Comparison of ENCODE assay signal across 8 cellular contexts in genomic region chr2:226791056-226791486, GRCh38. TPM values are rescaled to one million over a fixed set of nuclear protein-coding genes. Genes with fewer than 3 reads are reported as not detected.
DNase-seq lines count a peak whose midpoint lies in the region; ATAC-seq, FAIRE-seq and TF ChIP-seq lines count a peak whose summit lies in the region.

No MANE protein-coding gene starts in this region.

- H2BK5ac ChIP-seq in trophoblast cell (ENCODE audit: low read depth, low read length, poor library complexity) = peak overlapping the region; percentile 63

- H4K91ac ChIP-seq in trophoblast cell (ENCODE audit: low read depth, low read length) = peak overlapping the region; percentile 10

- H3K36me3 Mint-ChIP-seq in activated naive CD4-positive, alpha-beta T cell treated with anti-CD3 and anti-CD28 coated beads, Interleukin-2, amount 50 U/mL, for 24 hours = no peaks in the 10 kb centered on the region

- H2AK5ac ChIP-seq in trophoblast cell (ENCODE audit: low read length) = no peak overlapping the region

- TF ChIP-seq CTCF in GM12865 (IDR thresholded peaks at IDR 0.05; ENCODE audit: insufficient read depth, low read depth, low read length, missing control alignments) (no peak), heart right ventricle (IDR thresholded peaks at IDR 0.05) (no peak)

- FAIRE-seq in urothelium cell line (lab: Jason Lieb, UNC) = no peak

- no peaks in the 10 kb centered on the region for H3K9me3 Mint-ChIP-seq in activated naive CD4-positive, alpha-beta T cell treated with anti-CD3 and anti-CD28 coated beads, Interleukin-2, amount 50 U/mL, for 24 hours

- H3K79me2 ChIP-seq in trophoblast cell (ENCODE audit: control insufficient read depth, insufficient read depth, low read length, poor library complexity) = peaks cover 12% of the 10 kb centered on the region

- H4K8ac ChIP-seq in trophoblast cell (ENCODE audit: low read depth, low read length) = peak overlapping the region; percentile 68

- H3K4ac ChIP-seq in trophoblast cell (ENCODE audit: low read depth, low read length) = peak overlapping the region; percentile 46

- H3K27ac ChIP-seq in heart right ventricle = peak overlapping the region; percentile 90 to 97 (median 94)
- peak overlapping the region; percentile 80 for H3K27ac ChIP-seq in trophoblast cell (ENCODE audit: low read depth, low read length)

- peak overlapping the region; percentile 73 for H4K12ac ChIP-seq in trophoblast cell (ENCODE audit: low read depth, low read length)

- intact Hi-C loops in heart right ventricle (cut with DNase I) = loop anchor here in 9 of 10 donors (5.0 to 10.0 kb wide), 20 partner anchors 34 to 756 kb away; no protein-coding TSS in a partner anchor

- DNase-seq in AG08396 (ENCODE audit: low spot score) = peak; percentile 55
- peak; percentile 82 for DNase-seq in GM12865 (ENCODE audit: low read depth)
- peak; percentile 73 to 79 for DNase-seq in NCI-H2081 (lab: John Stamatoyannopoulos, UW)
- peak; percentile 42 to 65 for DNase-seq in heart right ventricle
- DNase-seq in trophoblast cell = peak; percentile 50 to 57
- DNase-seq in urothelium cell line (ENCODE audit: low spot score) = no peak

- H3K23ac ChIP-seq in trophoblast cell (ENCODE audit: low read length) = no peak overlapping the region

- peak overlapping the region; percentile 44 for H2BK120ac ChIP-seq in trophoblast cell (ENCODE audit: insufficient read depth, low read length, poor library complexity)

- 2 to 3% methylated on average over 24 of the region's 24 CpGs for WGBS in heart right ventricle, 2 donors
- no CpG with 5 or more reads among the region's 24 CpGs for WGBS in trophoblast cell (ENCODE audit: extremely low coverage, insufficient coverage, insufficient read length)

- H3K9me3 ChIP-seq in heart right ventricle (no peaks in the 10 kb centered on the region), trophoblast cell (ENCODE audit: insufficient read depth, low read depth, low read length) (peaks cover 2% of the 10 kb centered on the region)

- peak overlapping the region; percentile 91 for H3K18ac ChIP-seq in trophoblast cell (ENCODE audit: low read length)

- H3K27ac Mint-ChIP-seq in activated naive CD4-positive, alpha-beta T cell treated with anti-CD3 and anti-CD28 coated beads, Interleukin-2, amount 50 U/mL, for 24 hours = peak overlapping the region; percentile 98

- H2AFZ ChIP-seq in trophoblast cell (ENCODE audit: insufficient read depth, low read length, poor library complexity) = peak overlapping the region; percentile 62

- no peaks in the 10 kb centered on the region for H3K27me3 ChIP-seq in heart right ventricle
- H3K27me3 ChIP-seq in trophoblast cell (ENCODE audit: insufficient read depth, low read length) = no peaks in the 10 kb centered on the region

- H3K4me2 ChIP-seq in trophoblast cell (ENCODE audit: low read length) = peak overlapping the region; percentile 93

- peaks cover 11% of the 10 kb centered on the region for H3K79me1 ChIP-seq in trophoblast cell (ENCODE audit: low read length)

- no peaks in the 10 kb centered on the region for H3K27me3 Mint-ChIP-seq in activated naive CD4-positive, alpha-beta T cell treated with anti-CD3 and anti-CD28 coated beads, Interleukin-2, amount 50 U/mL, for 24 hours

- H3K4me1 Mint-ChIP-seq in activated naive CD4-positive, alpha-beta T cell treated with anti-CD3 and anti-CD28 coated beads, Interleukin-2, amount 50 U/mL, for 24 hours = peaks cover 81% of the 10 kb centered on the region

- H3K4me3 Mint-ChIP-seq in activated naive CD4-positive, alpha-beta T cell treated with anti-CD3 and anti-CD28 coated beads, Interleukin-2, amount 50 U/mL, for 24 hours = peak overlapping the region; percentile 94

- H3K14ac ChIP-seq in trophoblast cell (ENCODE audit: low read length) = peak overlapping the region; percentile 20

- ATAC-seq in HG02678 (IDR thresholded peaks at IDR 0.05; ENCODE audit: unreplicated experiment) (peak; percentile 52), heart right ventricle (peak; percentile 9 to 54 (median 40))

- peaks cover 8 to 93% (median 82%) of the 10 kb centered on the region in 9 donors for H3K4me1 ChIP-seq in heart right ventricle
- H3K4me1 ChIP-seq in trophoblast cell (ENCODE audit: control insufficient read depth in 1 of 2, insufficient read depth in 2 of 2, low read length in 2 of 2) = peaks cover 17 to 19% of the 10 kb centered on the region in 2 experiments

- H3K4me3 ChIP-seq in GM12865 (ENCODE audit: low read depth, low read length) = peak overlapping the region; percentile 59
- H3K4me3 ChIP-seq in heart right ventricle = peak overlapping the region; percentile 44 to 95 (median 78)
- H3K4me3 ChIP-seq in trophoblast cell (ENCODE audit: low read depth, low read length) = peak overlapping the region; percentile 85

- peak overlapping the region; percentile 89 for H3K9ac ChIP-seq in trophoblast cell (ENCODE audit: low read length)

- no peak overlapping the region for H2BK12ac ChIP-seq in trophoblast cell (ENCODE audit: low read length)

- peaks cover 0 to 3% (median 0%) of the 10 kb centered on the region in 9 donors for H3K36me3 ChIP-seq in heart right ventricle
- peaks cover 10 to 11% of the 10 kb centered on the region in 2 experiments for H3K36me3 ChIP-seq in trophoblast cell (ENCODE audit: control insufficient read depth in 1 of 2, insufficient read depth in 2 of 2, low read length in 2 of 2)

RNA-seq across cellular contexts. Expression of gene IRS1, which starts 8.5 kb away (rescaled TPM):
- total RNA-seq in heart right ventricle = 10 to 100 TPM; 12.7 to 20.2 (median 15.1) TPM
- 1 to 10 TPM; 2.2 to 5.6 TPM for polyA plus RNA-seq in heart right ventricle
- polyA plus RNA-seq in trophoblast cell (2013) = 22.0 and 23.0 TPM in 2 replicates

RNA-seq across cellular contexts. Expression of gene RHBDD1, which starts 44.8 kb away (rescaled TPM):
- 10 to 100 TPM; 28.3 to 57.1 (median 39.1) TPM for total RNA-seq in heart right ventricle
- 1 to 10 TPM; 4.5 to 7.0 TPM for polyA plus RNA-seq in heart right ventricle
- 16.9 and 17.3 TPM in 2 replicates for polyA plus RNA-seq in trophoblast cell (2013)
